ENCODE assay signal across 14 cellular contexts in the genomic region with DNA sequence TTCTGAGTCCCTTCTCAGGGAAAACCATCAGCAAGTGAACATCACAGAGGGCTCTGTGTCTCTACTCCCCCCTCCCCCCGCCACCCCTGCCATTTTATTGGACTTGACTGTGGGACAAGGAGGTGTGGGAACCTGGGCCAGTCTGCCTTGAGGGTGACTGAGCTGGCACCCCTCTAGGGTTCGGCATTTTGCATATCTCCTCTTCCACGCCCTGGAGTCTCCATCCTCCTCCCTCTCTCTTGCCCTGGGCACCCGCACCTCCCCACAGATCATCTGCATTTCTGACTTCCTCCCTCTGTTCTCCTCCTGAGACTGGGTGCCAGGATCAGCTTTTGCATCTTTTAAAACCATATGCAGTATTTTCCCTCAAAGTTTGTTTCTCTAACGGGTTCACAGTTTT.
DNase-seq lines count a peak whose midpoint lies in the region; ATAC-seq, FAIRE-seq and TF ChIP-seq lines count a peak whose summit lies in the region.
"Had no signal": no experiment of that assay in that cellular context is flagged by ENCODE, and none has a peak within 500 bp of the region (broad histone marks: within the 10 kb centered on the region; RNA-seq: fewer than 3 reads in every experiment).

No MANE protein-coding gene starts in this region.

- CTCF ChIA-PET in activated CD4-positive, alpha-beta T cell treated with anti-CD3 and anti-CD28 coated beads for 36 hours (lab: Charles Lee): interaction anchor here (1.5 to 3.7 kb wide), 2 partner anchors 10 to 12 kb away, joined by 4 to 15 read pairs; no protein-coding TSS in a partner anchor

- DNase-seq in HCEC 1CT: peak; percentile 57
- no peak for DNase-seq in kidney
- DNase-seq in SKM-1 treated with dmso at 0.1 percent for 144 hours (lab: John Stamatoyannopoulos, UW; ENCODE audit: unreplicated experiment): no peak
- no peak for DNase-seq in HTR-8/SVneo (ENCODE audit: insufficient read length, low spot score)
- no peak for DNase-seq in AG20443 (ENCODE audit: low spot score)
- DNase-seq in activated CD4-positive, alpha-beta T cell treated with anti-CD3 and anti-CD28 coated beads for 36 hours: no peak
- DNase-seq: activated T-cell treated with anti-CD3 and anti-CD28 coated beads, Interleukin-2, amount 50 U/mL, for 1 hour; CD8-positive, alpha-beta T cell; glutamatergic neuron; NCI-H187; stimulated activated CD4-positive, alpha-beta T cell treated with anti-CD3 and anti-CD28 coated beads, Interleukin-4, amount 100 ng/mL, for 4 hours had no signal

- no peak overlapping the region for H3K27ac Mint-ChIP-seq in stimulated activated memory B cell treated with anti-CD40 and anti-IgM and Interleukin-4, amounts not matched to agents 10 μg/mL and 1 μg/mL and 100 μg/mL, for 72 hours
- no peak overlapping the region for H3K27ac Mint-ChIP-seq in activated CD4-positive, alpha-beta T cell treated with anti-CD3 and anti-CD28 coated beads for 36 hours
- H3K27ac Mint-ChIP-seq: CD8-positive, alpha-beta T cell had no signal

- no peaks in the 10 kb centered on the region for H3K9me3 Mint-ChIP-seq in stimulated activated memory B cell treated with anti-CD40 and anti-IgM and Interleukin-4, amounts not matched to agents 10 μg/mL and 1 μg/mL and 100 μg/mL, for 72 hours
- no peaks in the 10 kb centered on the region for H3K9me3 Mint-ChIP-seq in activated CD4-positive, alpha-beta T cell treated with anti-CD3 and anti-CD28 coated beads for 36 hours (ENCODE audit: low read depth)
- H3K9me3 Mint-ChIP-seq: CD8-positive, alpha-beta T cell had no signal

- POLR2A ChIA-PET in activated CD4-positive, alpha-beta T cell treated with anti-CD3 and anti-CD28 coated beads for 36 hours (lab: Charles Lee): no interaction called here

- FAIRE-seq in kidney (lab: Jason Lieb, UNC): no peak
- FAIRE-seq in HTR-8/SVneo (lab: Jason Lieb, UNC): no peak
- FAIRE-seq: RCC 7860 had no signal

- H3K4me1 Mint-ChIP-seq in stimulated activated memory B cell treated with anti-CD40 and anti-IgM and Interleukin-4, amounts not matched to agents 10 μg/mL and 1 μg/mL and 100 μg/mL, for 72 hours: no peaks in the 10 kb centered on the region
- peaks cover 7% of the 10 kb centered on the region for H3K4me1 Mint-ChIP-seq in activated CD4-positive, alpha-beta T cell treated with anti-CD3 and anti-CD28 coated beads for 36 hours

- H3K9ac ChIP-seq in kidney (ENCODE audit: low read length in 2 of 2): no peak overlapping the region

- H3K27me3 Mint-ChIP-seq in stimulated activated memory B cell treated with anti-CD40 and anti-IgM and Interleukin-4, amounts not matched to agents 10 μg/mL and 1 μg/mL and 100 μg/mL, for 72 hours: peaks cover 62% of the 10 kb centered on the region
- H3K27me3 Mint-ChIP-seq in activated CD4-positive, alpha-beta T cell treated with anti-CD3 and anti-CD28 coated beads for 36 hours: peaks cover 21% of the 10 kb centered on the region

- H3K27ac ChIP-seq in adipose tissue (ENCODE audit: low read depth, low read length) (peak overlapping the region; percentile 82), kidney (ENCODE audit: low read depth in 2 of 2, low read length in 2 of 2) (peak overlapping the region; percentile 65 to 77)

- ATAC-seq in stimulated activated memory B cell treated with anti-CD40 and anti-IgM and Interleukin-4, amounts not matched to agents 10 μg/mL and 1 μg/mL and 100 μg/mL, for 72 hours: peak; percentile 34
- no peak for ATAC-seq in activated CD4-positive, alpha-beta T cell treated with anti-CD3 and anti-CD28 coated beads for 36 hours
- ATAC-seq: CD8-positive, alpha-beta T cell had no signal

- H3K9me3 ChIP-seq in kidney (ENCODE audit: control insufficient read depth in 1 of 2, low read length in 2 of 2): no peaks in the 10 kb centered on the region

- no peak overlapping the region for H3K4me3 ChIP-seq in kidney (ENCODE audit: low read length in 2 of 2)

- no peaks in the 10 kb centered on the region for H3K36me3 ChIP-seq in kidney (ENCODE audit: control insufficient read depth in 1 of 2, insufficient read depth in 2 of 2, low read length in 2 of 2)

- 39 to 70% (median 64%) methylated on average over 5 of the region's 5 CpGs for WGBS in adipose tissue, 3 donors

- H3K4me1 ChIP-seq in kidney (ENCODE audit: control insufficient read depth in 1 of 2, insufficient read depth in 1 of 2, low read depth in 1 of 2, low read length in 2 of 2): peaks cover 10 to 14% of the 10 kb centered on the region in 2 donors

- no peaks in the 10 kb centered on the region for H3K36me3 Mint-ChIP-seq in stimulated activated memory B cell treated with anti-CD40 and anti-IgM and Interleukin-4, amounts not matched to agents 10 μg/mL and 1 μg/mL and 100 μg/mL, for 72 hours
- no peaks in the 10 kb centered on the region for H3K36me3 Mint-ChIP-seq in activated CD4-positive, alpha-beta T cell treated with anti-CD3 and anti-CD28 coated beads for 36 hours (ENCODE audit: low read depth)
- H3K36me3 Mint-ChIP-seq: CD8-positive, alpha-beta T cell had no signal

- H3K4me3 Mint-ChIP-seq in stimulated activated memory B cell treated with anti-CD40 and anti-IgM and Interleukin-4, amounts not matched to agents 10 μg/mL and 1 μg/mL and 100 μg/mL, for 72 hours: no peak overlapping the region
- no peak overlapping the region for H3K4me3 Mint-ChIP-seq in activated CD4-positive, alpha-beta T cell treated with anti-CD3 and anti-CD28 coated beads for 36 hours
- H3K4me3 Mint-ChIP-seq: CD8-positive, alpha-beta T cell had no signal

- intact Hi-C loops in kidney (cut with DNase I): no loop called here
- intact Hi-C loops in activated CD4-positive, alpha-beta T cell treated with anti-CD3 and anti-CD28 coated beads for 36 hours (cut with DNase I, micrococcal nuclease): no loop called here

- no peak for TF ChIP-seq CTCF in kidney (IDR thresholded peaks at IDR 0.05; ENCODE audit: borderline replicate concordance, extremely low read depth, insufficient read depth)
